In the genomic region with DNA sequence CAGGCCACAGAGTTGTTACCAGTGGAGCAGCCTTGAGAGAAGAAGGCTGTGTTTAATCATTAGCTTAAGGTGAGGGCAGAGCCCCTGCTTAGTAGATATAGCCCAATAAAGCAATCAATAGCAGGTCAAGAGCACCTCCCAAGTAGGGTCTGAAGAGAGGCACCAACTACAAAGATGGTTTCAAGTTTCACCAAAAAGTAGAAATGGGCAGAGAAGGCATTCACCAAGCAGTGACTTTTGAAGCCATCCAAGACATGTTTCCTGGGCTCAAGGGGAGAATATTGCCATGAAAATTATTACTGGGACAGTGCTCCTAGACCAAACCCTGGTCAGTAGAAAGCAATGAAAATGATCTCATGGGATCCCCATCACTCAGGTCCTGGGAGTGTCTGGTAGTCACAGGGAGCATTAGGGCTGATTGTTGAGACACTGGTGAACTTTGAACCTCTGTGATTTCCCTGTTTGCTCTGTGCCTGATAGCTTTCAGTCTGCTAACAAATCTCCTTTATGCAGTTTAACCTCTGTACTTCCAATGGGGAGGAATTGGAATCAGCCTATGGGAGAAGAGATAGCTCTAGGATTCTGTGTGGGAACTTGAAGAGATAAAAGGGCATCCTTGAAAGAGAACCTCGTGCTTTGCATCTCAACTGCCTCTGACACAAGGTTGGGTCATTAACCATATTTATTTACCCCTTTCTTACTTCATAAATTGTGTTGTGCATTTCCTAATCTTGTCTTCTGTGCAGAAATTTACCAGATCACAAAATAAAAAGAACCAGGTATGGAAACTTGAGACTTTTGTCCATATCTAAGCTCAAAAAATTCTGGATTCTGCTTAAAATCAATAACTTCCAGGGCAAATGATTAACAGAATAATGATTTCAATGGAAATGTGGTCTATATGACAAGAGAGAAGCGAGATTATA, we compare ENCODE assay signal across 1 cellular context.
TF ChIP-seq lines count a peak whose summit lies in the region.

No MANE protein-coding gene starts in this region.

TF ChIP-seq in HepG2, 621 proteins besides CTCF, POLR2A, EP300 and RAD21 (continued from another document and continues in another):
- TF ChIP-seq, protein P1, sequence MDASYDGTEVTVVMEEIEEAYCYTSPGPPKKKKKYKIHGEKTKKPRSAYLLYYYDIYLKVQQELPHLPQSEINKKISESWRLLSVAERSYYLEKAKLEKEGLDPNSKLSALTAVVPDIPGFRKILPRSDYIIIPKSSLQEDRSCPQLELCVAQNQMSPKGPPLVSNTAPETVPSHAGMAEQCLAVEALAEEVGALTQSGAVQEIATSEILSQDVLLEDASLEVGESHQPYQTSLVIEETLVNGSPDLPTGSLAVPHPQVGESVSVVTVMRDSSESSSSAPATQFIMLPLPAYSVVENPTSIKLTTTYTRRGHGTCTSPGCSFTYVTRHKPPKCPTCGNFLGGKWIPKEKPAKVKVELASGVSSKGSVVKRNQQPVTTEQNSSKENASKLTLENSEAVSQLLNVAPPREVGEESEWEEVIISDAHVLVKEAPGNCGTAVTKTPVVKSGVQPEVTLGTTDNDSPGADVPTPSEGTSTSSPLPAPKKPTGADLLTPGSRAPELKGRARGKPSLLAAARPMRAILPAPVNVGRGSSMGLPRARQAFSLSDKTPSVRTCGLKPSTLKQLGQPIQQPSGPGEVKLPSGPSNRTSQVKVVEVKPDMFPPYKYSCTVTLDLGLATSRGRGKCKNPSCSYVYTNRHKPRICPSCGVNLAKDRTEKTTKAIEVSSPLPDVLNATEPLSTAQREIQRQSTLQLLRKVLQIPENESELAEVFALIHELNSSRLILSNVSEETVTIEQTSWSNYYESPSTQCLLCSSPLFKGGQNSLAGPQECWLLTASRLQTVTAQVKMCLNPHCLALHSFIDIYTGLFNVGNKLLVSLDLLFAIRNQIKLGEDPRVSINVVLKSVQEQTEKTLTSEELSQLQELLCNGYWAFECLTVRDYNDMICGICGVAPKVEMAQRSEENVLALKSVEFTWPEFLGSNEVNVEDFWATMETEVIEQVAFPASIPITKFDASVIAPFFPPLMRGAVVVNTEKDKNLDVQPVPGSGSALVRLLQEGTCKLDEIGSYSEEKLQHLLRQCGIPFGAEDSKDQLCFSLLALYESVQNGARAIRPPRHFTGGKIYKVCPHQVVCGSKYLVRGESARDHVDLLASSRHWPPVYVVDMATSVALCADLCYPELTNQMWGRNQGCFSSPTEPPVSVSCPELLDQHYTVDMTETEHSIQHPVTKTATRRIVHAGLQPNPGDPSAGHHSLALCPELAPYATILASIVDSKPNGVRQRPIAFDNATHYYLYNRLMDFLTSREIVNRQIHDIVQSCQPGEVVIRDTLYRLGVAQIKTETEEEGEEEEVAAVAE (CRISPR knock-in tag; IDR thresholded peaks at IDR 0.05; ENCODE audit: borderline replicate concordance): no peak
- no peak for TF ChIP-seq KLF15 (CRISPR knock-in tag; IDR thresholded peaks at IDR 0.05; ENCODE audit: borderline replicate concordance)
- TF ChIP-seq, protein P2, sequence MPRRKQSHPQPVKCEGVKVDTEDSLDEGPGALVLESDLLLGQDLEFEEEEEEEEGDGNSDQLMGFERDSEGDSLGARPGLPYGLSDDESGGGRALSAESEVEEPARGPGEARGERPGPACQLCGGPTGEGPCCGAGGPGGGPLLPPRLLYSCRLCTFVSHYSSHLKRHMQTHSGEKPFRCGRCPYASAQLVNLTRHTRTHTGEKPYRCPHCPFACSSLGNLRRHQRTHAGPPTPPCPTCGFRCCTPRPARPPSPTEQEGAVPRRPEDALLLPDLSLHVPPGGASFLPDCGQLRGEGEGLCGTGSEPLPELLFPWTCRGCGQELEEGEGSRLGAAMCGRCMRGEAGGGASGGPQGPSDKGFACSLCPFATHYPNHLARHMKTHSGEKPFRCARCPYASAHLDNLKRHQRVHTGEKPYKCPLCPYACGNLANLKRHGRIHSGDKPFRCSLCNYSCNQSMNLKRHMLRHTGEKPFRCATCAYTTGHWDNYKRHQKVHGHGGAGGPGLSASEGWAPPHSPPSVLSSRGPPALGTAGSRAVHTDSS (CRISPR knock-in tag; conservative IDR thresholded peaks at IDR 0.05): no peak
- no peak; the same call in 1 of the 2 replicates for TF ChIP-seq ZNF816 (CRISPR knock-in tag; IDR thresholded peaks at IDR 0.05; ENCODE audit: borderline replicate concordance)
- TF ChIP-seq JARID2 (CRISPR knock-in tag; IDR thresholded peaks at IDR 0.05; ENCODE audit: insufficient replicate concordance): no peak
- TF ChIP-seq, protein P3, sequence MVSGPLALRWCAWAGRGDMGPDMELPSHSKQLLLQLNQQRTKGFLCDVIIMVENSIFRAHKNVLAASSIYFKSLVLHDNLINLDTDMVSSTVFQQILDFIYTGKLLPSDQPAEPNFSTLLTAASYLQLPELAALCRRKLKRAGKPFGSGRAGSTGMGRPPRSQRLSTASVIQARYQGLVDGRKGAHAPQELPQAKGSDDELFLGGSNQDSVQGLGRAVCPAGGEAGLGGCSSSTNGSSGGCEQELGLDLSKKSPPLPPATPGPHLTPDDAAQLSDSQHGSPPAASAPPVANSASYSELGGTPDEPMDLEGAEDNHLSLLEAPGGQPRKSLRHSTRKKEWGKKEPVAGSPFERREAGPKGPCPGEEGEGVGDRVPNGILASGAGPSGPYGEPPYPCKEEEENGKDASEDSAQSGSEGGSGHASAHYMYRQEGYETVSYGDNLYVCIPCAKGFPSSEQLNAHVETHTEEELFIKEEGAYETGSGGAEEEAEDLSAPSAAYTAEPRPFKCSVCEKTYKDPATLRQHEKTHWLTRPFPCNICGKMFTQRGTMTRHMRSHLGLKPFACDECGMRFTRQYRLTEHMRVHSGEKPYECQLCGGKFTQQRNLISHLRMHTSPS (CRISPR knock-in tag; IDR thresholded peaks at IDR 0.05; ENCODE audit: low read depth): no peak
- TF ChIP-seq KLF6 (CRISPR knock-in tag; IDR thresholded peaks at IDR 0.05): no peak
- TF ChIP-seq PITX1 (CRISPR knock-in tag; IDR thresholded peaks at IDR 0.05): peak; percentile 49; the same call in 1 of the 2 replicates
- TF ChIP-seq MED13 (CRISPR knock-in tag; IDR thresholded peaks at IDR 0.05): no peak
- no peak for TF ChIP-seq ZNF781 (CRISPR knock-in tag; IDR thresholded peaks at IDR 0.05; ENCODE audit: borderline replicate concordance, not compliant biosample characterization)
- TF ChIP-seq RFX5 (IDR thresholded peaks at IDR 0.05; ENCODE audit: low read depth, low read length): no peak
- no peak for TF ChIP-seq ZNF674 (CRISPR knock-in tag; IDR thresholded peaks at IDR 0.05; ENCODE audit: low read depth)
- no peak for TF ChIP-seq ZNF558 (CRISPR knock-in tag; IDR thresholded peaks at IDR 0.05; ENCODE audit: borderline replicate concordance)
- TF ChIP-seq RELA (CRISPR knock-in tag; IDR thresholded peaks at IDR 0.05): no peak
- TF ChIP-seq HNF4G (IDR thresholded peaks at IDR 0.05; ENCODE audit: borderline replicate concordance, low read depth, low read length): peak; percentile 70; the same call in 1 of the 2 replicates
- no peak for TF ChIP-seq HNF4G (CRISPR knock-in tag; IDR thresholded peaks at IDR 0.05; ENCODE audit: borderline replicate concordance, low read depth)
- peak; percentile 30; the same call in 1 of the 2 replicates for TF ChIP-seq FOSL2 (CRISPR knock-in tag; IDR thresholded peaks at IDR 0.05)
- TF ChIP-seq SRF (IDR thresholded peaks at IDR 0.05; ENCODE audit: low read depth, low read length): no peak
- TF ChIP-seq ELF3 (CRISPR knock-in tag; IDR thresholded peaks at IDR 0.05): 0 out of 2 replicates have a peak, but pooled peaks have one; percentile 31
- TF ChIP-seq ZKSCAN5 (CRISPR knock-in tag; IDR thresholded peaks at IDR 0.05): no peak
- TF ChIP-seq PHF8 (CRISPR knock-in tag; IDR thresholded peaks at IDR 0.05): no peak
- TF ChIP-seq ZNF616 (CRISPR knock-in tag; IDR thresholded peaks at IDR 0.05; ENCODE audit: low read depth): no peak
- TF ChIP-seq ZNF20 (CRISPR knock-in tag; IDR thresholded peaks at IDR 0.05): no peak
- no peak for TF ChIP-seq ZNF234 (CRISPR knock-in tag; conservative IDR thresholded peaks at IDR 0.05)
- TF ChIP-seq, protein P4, sequence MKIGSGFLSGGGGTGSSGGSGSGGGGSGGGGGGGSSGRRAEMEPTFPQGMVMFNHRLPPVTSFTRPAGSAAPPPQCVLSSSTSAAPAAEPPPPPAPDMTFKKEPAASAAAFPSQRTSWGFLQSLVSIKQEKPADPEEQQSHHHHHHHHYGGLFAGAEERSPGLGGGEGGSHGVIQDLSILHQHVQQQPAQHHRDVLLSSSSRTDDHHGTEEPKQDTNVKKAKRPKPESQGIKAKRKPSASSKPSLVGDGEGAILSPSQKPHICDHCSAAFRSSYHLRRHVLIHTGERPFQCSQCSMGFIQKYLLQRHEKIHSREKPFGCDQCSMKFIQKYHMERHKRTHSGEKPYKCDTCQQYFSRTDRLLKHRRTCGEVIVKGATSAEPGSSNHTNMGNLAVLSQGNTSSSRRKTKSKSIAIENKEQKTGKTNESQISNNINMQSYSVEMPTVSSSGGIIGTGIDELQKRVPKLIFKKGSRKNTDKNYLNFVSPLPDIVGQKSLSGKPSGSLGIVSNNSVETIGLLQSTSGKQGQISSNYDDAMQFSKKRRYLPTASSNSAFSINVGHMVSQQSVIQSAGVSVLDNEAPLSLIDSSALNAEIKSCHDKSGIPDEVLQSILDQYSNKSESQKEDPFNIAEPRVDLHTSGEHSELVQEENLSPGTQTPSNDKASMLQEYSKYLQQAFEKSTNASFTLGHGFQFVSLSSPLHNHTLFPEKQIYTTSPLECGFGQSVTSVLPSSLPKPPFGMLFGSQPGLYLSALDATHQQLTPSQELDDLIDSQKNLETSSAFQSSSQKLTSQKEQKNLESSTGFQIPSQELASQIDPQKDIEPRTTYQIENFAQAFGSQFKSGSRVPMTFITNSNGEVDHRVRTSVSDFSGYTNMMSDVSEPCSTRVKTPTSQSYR (CRISPR knock-in tag; IDR thresholded peaks at IDR 0.05; ENCODE audit: borderline replicate concordance): no peak
- peak; percentile 54; the same call in 1 of the 2 replicates for TF ChIP-seq NFIC (IDR thresholded peaks at IDR 0.05; ENCODE audit: low read length)
- TF ChIP-seq TCF7L2 (IDR thresholded peaks at IDR 0.05; ENCODE audit: low read depth, low read length): peak; percentile 65; the same call in 1 of the 2 replicates
- peak; percentile 83 for TF ChIP-seq ONECUT2 (CRISPR knock-in tag; IDR thresholded peaks at IDR 0.05)
- TF ChIP-seq PRMT3 (CRISPR knock-in tag; IDR thresholded peaks at IDR 0.05; ENCODE audit: borderline replicate concordance, low read depth): no peak
- no peak for TF ChIP-seq ZNF12 (CRISPR knock-in tag; IDR thresholded peaks at IDR 0.05)
- no peak for TF ChIP-seq ZNF34 (CRISPR knock-in tag; IDR thresholded peaks at IDR 0.05; ENCODE audit: borderline replicate concordance)
- TF ChIP-seq, protein P5, sequence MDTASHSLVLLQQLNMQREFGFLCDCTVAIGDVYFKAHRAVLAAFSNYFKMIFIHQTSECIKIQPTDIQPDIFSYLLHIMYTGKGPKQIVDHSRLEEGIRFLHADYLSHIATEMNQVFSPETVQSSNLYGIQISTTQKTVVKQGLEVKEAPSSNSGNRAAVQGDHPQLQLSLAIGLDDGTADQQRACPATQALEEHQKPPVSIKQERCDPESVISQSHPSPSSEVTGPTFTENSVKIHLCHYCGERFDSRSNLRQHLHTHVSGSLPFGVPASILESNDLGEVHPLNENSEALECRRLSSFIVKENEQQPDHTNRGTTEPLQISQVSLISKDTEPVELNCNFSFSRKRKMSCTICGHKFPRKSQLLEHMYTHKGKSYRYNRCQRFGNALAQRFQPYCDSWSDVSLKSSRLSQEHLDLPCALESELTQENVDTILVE (CRISPR knock-in tag; IDR thresholded peaks at IDR 0.05): no peak
- TF ChIP-seq ZNF225 (CRISPR knock-in tag; IDR thresholded peaks at IDR 0.05): no peak
- 0 out of 2 replicates have a peak, but pooled peaks have one; percentile 48 for TF ChIP-seq ZNF331 (CRISPR knock-in tag; IDR thresholded peaks at IDR 0.05)
- TF ChIP-seq ZNF292 (CRISPR knock-in tag; IDR thresholded peaks at IDR 0.05; ENCODE audit: borderline replicate concordance, low read depth): peak; percentile 39; the same call in 1 of the 2 replicates
- TF ChIP-seq, protein P6, sequence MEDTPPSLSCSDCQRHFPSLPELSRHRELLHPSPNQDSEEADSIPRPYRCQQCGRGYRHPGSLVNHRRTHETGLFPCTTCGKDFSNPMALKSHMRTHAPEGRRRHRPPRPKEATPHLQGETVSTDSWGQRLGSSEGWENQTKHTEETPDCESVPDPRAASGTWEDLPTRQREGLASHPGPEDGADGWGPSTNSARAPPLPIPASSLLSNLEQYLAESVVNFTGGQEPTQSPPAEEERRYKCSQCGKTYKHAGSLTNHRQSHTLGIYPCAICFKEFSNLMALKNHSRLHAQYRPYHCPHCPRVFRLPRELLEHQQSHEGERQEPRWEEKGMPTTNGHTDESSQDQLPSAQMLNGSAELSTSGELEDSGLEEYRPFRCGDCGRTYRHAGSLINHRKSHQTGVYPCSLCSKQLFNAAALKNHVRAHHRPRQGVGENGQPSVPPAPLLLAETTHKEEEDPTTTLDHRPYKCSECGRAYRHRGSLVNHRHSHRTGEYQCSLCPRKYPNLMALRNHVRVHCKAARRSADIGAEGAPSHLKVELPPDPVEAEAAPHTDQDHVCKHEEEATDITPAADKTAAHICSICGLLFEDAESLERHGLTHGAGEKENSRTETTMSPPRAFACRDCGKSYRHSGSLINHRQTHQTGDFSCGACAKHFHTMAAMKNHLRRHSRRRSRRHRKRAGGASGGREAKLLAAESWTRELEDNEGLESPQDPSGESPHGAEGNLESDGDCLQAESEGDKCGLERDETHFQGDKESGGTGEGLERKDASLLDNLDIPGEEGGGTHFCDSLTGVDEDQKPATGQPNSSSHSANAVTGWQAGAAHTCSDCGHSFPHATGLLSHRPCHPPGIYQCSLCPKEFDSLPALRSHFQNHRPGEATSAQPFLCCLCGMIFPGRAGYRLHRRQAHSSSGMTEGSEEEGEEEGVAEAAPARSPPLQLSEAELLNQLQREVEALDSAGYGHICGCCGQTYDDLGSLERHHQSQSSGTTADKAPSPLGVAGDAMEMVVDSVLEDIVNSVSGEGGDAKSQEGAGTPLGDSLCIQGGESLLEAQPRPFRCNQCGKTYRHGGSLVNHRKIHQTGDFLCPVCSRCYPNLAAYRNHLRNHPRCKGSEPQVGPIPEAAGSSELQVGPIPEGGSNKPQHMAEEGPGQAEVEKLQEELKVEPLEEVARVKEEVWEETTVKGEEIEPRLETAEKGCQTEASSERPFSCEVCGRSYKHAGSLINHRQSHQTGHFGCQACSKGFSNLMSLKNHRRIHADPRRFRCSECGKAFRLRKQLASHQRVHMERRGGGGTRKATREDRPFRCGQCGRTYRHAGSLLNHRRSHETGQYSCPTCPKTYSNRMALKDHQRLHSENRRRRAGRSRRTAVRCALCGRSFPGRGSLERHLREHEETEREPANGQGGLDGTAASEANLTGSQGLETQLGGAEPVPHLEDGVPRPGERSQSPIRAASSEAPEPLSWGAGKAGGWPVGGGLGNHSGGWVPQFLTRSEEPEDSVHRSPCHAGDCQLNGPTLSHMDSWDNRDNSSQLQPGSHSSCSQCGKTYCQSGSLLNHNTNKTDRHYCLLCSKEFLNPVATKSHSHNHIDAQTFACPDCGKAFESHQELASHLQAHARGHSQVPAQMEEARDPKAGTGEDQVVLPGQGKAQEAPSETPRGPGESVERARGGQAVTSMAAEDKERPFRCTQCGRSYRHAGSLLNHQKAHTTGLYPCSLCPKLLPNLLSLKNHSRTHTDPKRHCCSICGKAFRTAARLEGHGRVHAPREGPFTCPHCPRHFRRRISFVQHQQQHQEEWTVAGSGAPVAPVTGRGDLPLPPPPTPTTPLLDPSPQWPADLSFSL (CRISPR knock-in tag; IDR thresholded peaks at IDR 0.05): no peak
